ENCODE assay signal across 15 cellular contexts in genomic region chr17:50114401-50114800, GRCh38. TPM values are rescaled to one million over a fixed set of nuclear protein-coding genes. Genes with fewer than 3 reads are reported as not detected.
"Had no signal": no experiment of that assay in that cellular context is flagged by ENCODE, and none has a peak within 500 bp of the region (broad histone marks: within the 10 kb centered on the region; RNA-seq: fewer than 3 reads in every experiment).

No MANE protein-coding gene starts in this region.

- H3K9me3 Mint-ChIP-seq: activated B cell treated with CpG ODN at 0.5 μM for 24 hours; activated CD4-positive, alpha-beta memory T cell treated with anti-CD3 and anti-CD28 coated beads for 36 hours; activated CD4-positive, alpha-beta T cell treated with anti-CD3 and anti-CD28 coated beads, Interleukin-2, amount 10 ng/mL, durations not matched to agents 7 days and 5 days; activated naive CD4-positive, alpha-beta T cell treated with anti-CD3 and anti-CD28 coated beads, Interleukin-2, amount 10 ng/mL, durations not matched to agents 7 days and 5 days; activated naive CD8-positive, alpha-beta T cell treated with anti-CD3 and anti-CD28 coated beads for 36 hours; activated T-helper 2 cell treated with anti-CD3 and anti-CD28 coated beads, Interferon-gamma antibody, Interleukin-2, Interleukin-4, amounts not matched to agents 10 μg/mL and 5 μg/mL and 100 μg/mL, durations not matched to agents 14 hours and 24 hours and 36 hours; central memory CD8-positive, alpha-beta T cell had no signal

- H3K27ac ChIP-seq: breast epithelium, SJSA1 had no signal

- H3K36me3 Mint-ChIP-seq: activated CD4-positive, alpha-beta memory T cell treated with anti-CD3 and anti-CD28 coated beads for 36 hours; activated naive CD4-positive, alpha-beta T cell treated with anti-CD3 and anti-CD28 coated beads, Interleukin-2, amount 10 ng/mL, durations not matched to agents 7 days and 5 days; activated naive CD8-positive, alpha-beta T cell treated with anti-CD3 and anti-CD28 coated beads for 36 hours had no signal

- H3K4me3 Mint-ChIP-seq: activated CD4-positive, alpha-beta memory T cell treated with anti-CD3 and anti-CD28 coated beads for 36 hours; activated CD4-positive, alpha-beta T cell treated with anti-CD3 and anti-CD28 coated beads, Interleukin-2, amount 10 ng/mL, durations not matched to agents 7 days and 5 days; activated naive CD4-positive, alpha-beta T cell treated with anti-CD3 and anti-CD28 coated beads, Interleukin-2, amount 10 ng/mL, durations not matched to agents 7 days and 5 days; activated naive CD8-positive, alpha-beta T cell treated with anti-CD3 and anti-CD28 coated beads for 36 hours; central memory CD8-positive, alpha-beta T cell; T-helper 17 cell had no signal

- DNase-seq: activated B cell treated with CpG ODN at 0.5 μM for 24 hours; activated CD8-positive, alpha-beta memory T cell treated with anti-CD3 and anti-CD28 coated beads for 24 hours; NCI-H187; NK-92 treated with Interleukin-12 subunit alpha and Interleukin-12 subunit beta, amount 100 ng/mL, for 24 hours; T-helper 17 cell; T-helper 9 cell had no signal

- H3K4me3 ChIP-seq: breast epithelium, SJSA1 had no signal

- H3K27ac Mint-ChIP-seq: activated B cell treated with CpG ODN at 0.5 μM for 24 hours; activated CD4-positive, alpha-beta memory T cell treated with anti-CD3 and anti-CD28 coated beads for 36 hours; activated CD4-positive, alpha-beta T cell treated with anti-CD3 and anti-CD28 coated beads, Interleukin-2, amount 10 ng/mL, durations not matched to agents 7 days and 5 days; activated naive CD4-positive, alpha-beta T cell treated with anti-CD3 and anti-CD28 coated beads, Interleukin-2, amount 10 ng/mL, durations not matched to agents 7 days and 5 days; activated naive CD8-positive, alpha-beta T cell treated with anti-CD3 and anti-CD28 coated beads for 36 hours; activated T-helper 2 cell treated with anti-CD3 and anti-CD28 coated beads, Interferon-gamma antibody, Interleukin-2, Interleukin-4, amounts not matched to agents 10 μg/mL and 5 μg/mL and 100 μg/mL, durations not matched to agents 14 hours and 24 hours and 36 hours; T-helper 17 cell had no signal

- H3K36me3 ChIP-seq: breast epithelium had no signal

- H3K9me3 ChIP-seq: breast epithelium, SJSA1 had no signal

- FAIRE-seq: TTC549 had no signal

- H3K27me3 ChIP-seq: breast epithelium had no signal

RNA-seq across cellular contexts. Expression of gene SGCA, which starts 51.4 kb away (rescaled TPM):
- total RNA-seq: activated CD4-positive, alpha-beta T cell treated with anti-CD3 and anti-CD28 coated beads, Interleukin-2, amount 10 ng/mL, durations not matched to agents 7 days and 5 days; T-helper 17 cell had no signal
